Comparison of ENCODE assay signal across 7 cellular contexts in the genomic region with DNA sequence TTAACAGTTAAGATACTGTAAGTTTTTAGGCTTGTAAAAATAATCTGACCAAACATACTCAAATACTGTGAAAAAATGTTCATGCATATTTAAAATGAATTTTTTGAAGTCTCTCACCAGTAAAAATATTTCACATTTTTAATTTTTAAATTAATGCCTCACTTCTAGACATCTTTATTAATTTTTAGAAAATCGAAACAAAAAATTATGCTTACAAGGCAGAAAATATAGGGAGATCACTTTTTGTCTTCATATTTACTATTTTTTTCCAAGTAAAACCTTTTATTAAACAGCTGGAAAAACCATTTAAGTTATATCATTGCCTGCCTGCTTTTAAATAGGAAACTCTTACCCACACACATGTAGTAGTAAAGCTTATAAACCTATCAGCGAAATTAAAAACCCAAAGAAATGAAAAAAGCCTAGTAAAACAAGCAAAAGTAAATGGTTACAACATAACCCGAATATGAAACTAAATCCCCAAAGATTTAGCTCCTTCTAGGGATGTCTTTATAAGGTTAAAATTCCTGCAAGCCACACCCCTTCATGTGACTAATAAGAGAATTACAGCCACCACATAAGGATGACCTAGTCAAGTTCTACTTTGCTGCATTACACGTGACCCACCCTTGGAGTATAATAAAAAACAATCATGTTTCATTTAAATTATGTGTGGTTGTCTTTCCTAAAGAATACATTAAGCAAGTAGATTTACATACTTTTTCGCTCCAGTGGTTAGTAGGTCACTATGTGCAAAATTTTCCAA.
DNase-seq lines count a peak whose midpoint lies in the region; FAIRE-seq and TF ChIP-seq lines count a peak whose summit lies in the region.
"Not testable (repeated sequence)": the region's sequence is repeated elsewhere in the genome, so short reads cannot be mapped to it uniquely, and the experiment has no call there.

No MANE protein-coding gene starts in this region.

- not testable (repeated sequence) for H2AFZ ChIP-seq in osteoblast (ENCODE audit: low read length)

- H4K20me1 ChIP-seq in osteoblast (ENCODE audit: insufficient read depth, low read length), result not testable (repeated sequence)

- peaks cover 22% of the 10 kb centered on the region for H3K36me3 ChIP-seq in osteoblast (ENCODE audit: insufficient read depth, low read length)

- not testable (repeated sequence) for H3K27me3 ChIP-seq in osteoblast (ENCODE audit: insufficient read depth, low read length)

- peak; percentile 80 for FAIRE-seq in GM19239 (lab: Jason Lieb, UNC)

- not testable (repeated sequence) for H3K79me2 ChIP-seq in osteoblast (ENCODE audit: insufficient read depth, low read length)

- peak overlapping the region; percentile 65 for H3K27ac ChIP-seq in osteoblast (ENCODE audit: low read depth, low read length)

- not testable (repeated sequence) for H3K9me3 ChIP-seq in osteoblast (ENCODE audit: low read depth, low read length)

- DNase-seq in AG09309 (ENCODE audit: low read depth), result peak; percentile 71
- DNase-seq in GM19239 (ENCODE audit: insufficient read length, low spot score); osteoblast (ENCODE audit: insufficient read length, low spot score, missing footprints): not testable (repeated sequence)
- peak; percentile 9 for DNase-seq in LoVo (ENCODE audit: low spot score)
- peak; percentile 88 for DNase-seq in SW480 (ENCODE audit: low spot score)
- peak; percentile 55 to 91 for DNase-seq in cardiac fibroblast (ENCODE audit: low read depth in 2 of 2)
- DNase-seq in fibroblast of the conjunctiva (ENCODE audit: low read depth), result peak; percentile 59

- H3K4me2 ChIP-seq in osteoblast (ENCODE audit: insufficient read depth, low read length), result peak overlapping the region; percentile 65

- not testable (repeated sequence) for H3K4me1 ChIP-seq in osteoblast (ENCODE audit: insufficient read depth, low read length)

- H3K4me3 ChIP-seq in AG09309 (ENCODE audit: control insufficient read depth, low read depth, low read length); cardiac fibroblast (replicated peaks in 1 of 2; ENCODE audit: low read depth in 2 of 2, low read length in 2 of 2); osteoblast (ENCODE audit: insufficient read depth, low read length): not testable (repeated sequence)

- not testable (repeated sequence) for TF ChIP-seq CTCF in AG09309 (IDR thresholded peaks at IDR 0.05; ENCODE audit: control insufficient read depth, insufficient read depth, low read depth, low read length, missing control alignments); cardiac fibroblast (IDR thresholded peaks at IDR 0.05; ENCODE audit: low read depth, low read length); osteoblast (IDR thresholded peaks at IDR 0.05; ENCODE audit: extremely low read depth, low read depth, low read length)
